22 cellular contexts compared by ENCODE assay signal in genomic region chr3:46888705-46889104, GRCh38. TPM values are rescaled to one million over a fixed set of nuclear protein-coding genes. Genes with fewer than 3 reads are reported as not detected.
"Had no signal": no experiment of that assay in that cellular context is flagged by ENCODE, and none has a peak within 500 bp of the region (broad histone marks: within the 10 kb centered on the region; RNA-seq: fewer than 3 reads in every experiment).

No MANE protein-coding gene starts in this region.

- DNase-seq: foreskin melanocyte; head of caudate nucleus; kidney glomerular epithelial cell; lower lobe of right lung; mesendoderm; naive B cell; nephron progenitor cell; retina; small intestine; stimulated activated CD4-positive, alpha-beta T cell treated with anti-CD3 and anti-CD28 coated beads, Interleukin-12 subunit alpha, Interleukin-12 subunit beta, amount 100 ng/mL, for 4 hours; stimulated activated naive CD4-positive, alpha-beta T cell treated with Interleukin-2 at 50 U/mL for 16 hours; uterus had no signal

- H3K9me3 ChIP-seq: lower lobe of right lung, neutrophil, psoas muscle, suprapubic skin, thyroid gland, uterus had no signal

- H3K4me1 ChIP-seq: psoas muscle had no signal

- H3K4me3 Mint-ChIP-seq: central memory CD8-positive, alpha-beta T cell; dendritic cell treated with granulocyte-macrophage colony-stimulating factor and Interleukin-4, amounts not matched to agents 40 ng/mL and 50 ng/mL, for 4 days; naive B cell; nephron progenitor cell; type B pancreatic cell had no signal

- H2AFZ ChIP-seq: hepatocyte had no signal

- ATAC-seq: left lobe of liver, lower lobe of right lung, psoas muscle had no signal

- H3K27ac ChIP-seq: hepatocyte, lower lobe of right lung, neutrophil, psoas muscle, suprapubic skin, thyroid gland, uterus had no signal

- H3K27me3 ChIP-seq: thyroid gland, uterus had no signal

- H3K4me1 Mint-ChIP-seq: central memory CD8-positive, alpha-beta T cell had no signal

- FAIRE-seq: small intestine had no signal

- H3K27ac Mint-ChIP-seq: dendritic cell treated with granulocyte-macrophage colony-stimulating factor and Interleukin-4, amounts not matched to agents 40 ng/mL and 50 ng/mL, for 4 days; nephron progenitor cell had no signal

- H3K9me3 Mint-ChIP-seq: central memory CD8-positive, alpha-beta T cell; dendritic cell treated with granulocyte-macrophage colony-stimulating factor and Interleukin-4, amounts not matched to agents 40 ng/mL and 50 ng/mL, for 4 days; naive B cell; nephron progenitor cell; type B pancreatic cell had no signal

- H3K4me3 ChIP-seq: hepatocyte, lower lobe of right lung, psoas muscle, suprapubic skin, thyroid gland, uterus had no signal

- H3K36me3 Mint-ChIP-seq: naive B cell had no signal

- H3K4me2 ChIP-seq: hepatocyte had no signal

- H3K36me3 ChIP-seq: lower lobe of right lung, neutrophil, suprapubic skin, thyroid gland, uterus had no signal

RNA-seq across cellular contexts. Expression of gene MYL3, which starts 25.5 kb away (rescaled TPM):
- total RNA-seq: osteoblast had no signal
